In the genomic region with DNA sequence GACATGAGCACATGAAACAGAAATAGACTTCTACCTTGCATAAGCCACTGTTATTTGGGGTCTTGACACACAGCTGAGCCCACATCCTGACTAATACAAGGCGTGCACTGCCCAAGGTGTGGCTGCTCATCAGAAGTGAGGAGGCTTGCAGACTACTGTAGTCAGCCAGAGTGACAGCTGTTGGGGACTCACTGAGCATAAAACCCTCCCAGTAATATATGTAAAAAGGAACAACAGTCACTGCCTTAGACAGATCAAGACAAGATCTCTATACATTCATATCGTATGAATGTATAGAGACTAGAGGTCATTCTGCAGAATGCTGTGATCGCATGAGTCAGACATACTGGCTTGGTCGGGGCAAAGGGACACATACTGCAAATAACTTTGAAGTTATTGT, we compare ENCODE assay signal across 18 cellular contexts. TPM values are rescaled to one million over a fixed set of nuclear protein-coding genes. Genes with fewer than 3 reads are reported as not detected.
DNase-seq lines count a peak whose midpoint lies in the region; ATAC-seq, FAIRE-seq and TF ChIP-seq lines count a peak whose summit lies in the region.
"Had no signal": no experiment of that assay in that cellular context is flagged by ENCODE, and none has a peak within 500 bp of the region (broad histone marks: within the 10 kb centered on the region; RNA-seq: fewer than 3 reads in every experiment).

No MANE protein-coding gene starts in this region.

- H3K27ac ChIP-seq in endothelial cell of umbilical vein (ENCODE audit: insufficient read depth, low read depth, low read length): peak overlapping the region; percentile 36
- H3K27ac ChIP-seq: neutrophil, right atrium auricular region had no signal

- H3K4me1 ChIP-seq in endothelial cell of umbilical vein (ENCODE audit: control insufficient read depth, extremely low read depth, insufficient read depth, low read length): peaks cover 20% of the 10 kb centered on the region

- H3K9me3 Mint-ChIP-seq in activated naive CD8-positive, alpha-beta T cell treated with anti-CD3 and anti-CD28 coated beads, Interleukin-2, amount 50 U/mL, for 24 hours: no peaks in the 10 kb centered on the region
- no peaks in the 10 kb centered on the region for H3K9me3 Mint-ChIP-seq in activated naive CD8-positive, alpha-beta T cell treated with anti-CD3 and anti-CD28 coated beads for 36 hours
- H3K9me3 Mint-ChIP-seq: CD8-positive, alpha-beta T cell had no signal

- H3K79me2 ChIP-seq in endothelial cell of umbilical vein (ENCODE audit: control insufficient read depth, insufficient read depth, low read length): no peaks in the 10 kb centered on the region

- no peak overlapping the region for H3K4me3 ChIP-seq in endothelial cell of umbilical vein (replicated peaks in 1 of 3; ENCODE audit: insufficient read depth in 1 of 3, low read depth in 1 of 3, low read length in 3 of 3)
- H3K4me3 ChIP-seq: right atrium auricular region had no signal

- H3K9me1 ChIP-seq in endothelial cell of umbilical vein (replicated peaks; ENCODE audit: control insufficient read depth, extremely low read depth, insufficient read depth, low read length): no peaks in the 10 kb centered on the region

- no TSS peak for BruUV-seq in endothelial cell of umbilical vein (replicated peaks; lab: Mats Ljungman, UMichigan)

- no peaks in the 10 kb centered on the region for H3K27me3 ChIP-seq in endothelial cell of umbilical vein (ENCODE audit: control insufficient read depth in 2 of 2, insufficient read depth in 2 of 2, low read length in 2 of 2)

- dilution Hi-C loops in endothelial cell of umbilical vein (cut with MboI; ENCODE audit: extremely low pct_ligation_motif_present, low sequenced_read_pairs): no loop called here

- no peak for TF ChIP-seq POLR2A in endothelial cell of umbilical vein (IDR thresholded peaks at IDR 0.05; ENCODE audit: low read depth, low read length)

- no peaks in the 10 kb centered on the region for H3K36me3 ChIP-seq in endothelial cell of umbilical vein (ENCODE audit: control insufficient read depth in 2 of 2, extremely low read depth in 1 of 2, insufficient read depth in 2 of 2, low read length in 2 of 2)
- H3K36me3 ChIP-seq: neutrophil, right atrium auricular region had no signal

- CTCF ChIA-PET in endothelial cell of umbilical vein (lab: Charles Lee): interaction anchor here (1.3 kb wide), 1 partner anchor 328 kb away, joined by 4 read pairs; no protein-coding TSS in a partner anchor

- FAIRE-seq in endothelial cell of umbilical vein (lab: Jason Lieb, UNC): peak; percentile 40
- FAIRE-seq: frontal cortex, RCC 7860, urothelium cell line had no signal

- H3K4me2 ChIP-seq in endothelial cell of umbilical vein (ENCODE audit: insufficient read depth, low read length): peak overlapping the region; percentile 18

- H3K9me3 ChIP-seq in endothelial cell of umbilical vein (replicated peaks; ENCODE audit: control insufficient read depth, insufficient read depth, low read length): no peaks in the 10 kb centered on the region
- H3K9me3 ChIP-seq: neutrophil, right atrium auricular region had no signal

- H3K9ac ChIP-seq in endothelial cell of umbilical vein (replicated peaks; ENCODE audit: extremely low read depth, insufficient read depth, low read length): no peak overlapping the region

- TF ChIP-seq CTCF in endothelial cell of umbilical vein (IDR thresholded peaks at IDR 0.05; ENCODE audit: extremely low read depth in 1 of 2, insufficient read depth in 1 of 2, low read depth in 1 of 2, low read length in 2 of 2): no peak

- peak; percentile 17 for ATAC-seq in activated naive CD8-positive, alpha-beta T cell treated with anti-CD3 and anti-CD28 coated beads, Interleukin-2, amount 50 U/mL, for 24 hours
- ATAC-seq in stimulated activated naive CD8-positive, alpha-beta T cell treated with anti-CD3 and anti-CD28 coated beads, Interleukin-15, Interleukin-2, amounts not matched to agents 100 U/mL and 50 U/mL, for 24 hours: peak; percentile 12
- ATAC-seq in HG02759 (IDR thresholded peaks at IDR 0.05; ENCODE audit: unreplicated experiment): no peak
- ATAC-seq: CD8-positive, alpha-beta T cell had no signal

- POLR2A ChIA-PET in endothelial cell of umbilical vein (lab: Charles Lee): no interaction called here

- H3K4me1 Mint-ChIP-seq in activated naive CD8-positive, alpha-beta T cell treated with anti-CD3 and anti-CD28 coated beads, Interleukin-2, amount 50 U/mL, for 24 hours: peaks cover 6% of the 10 kb centered on the region
- peaks cover 3% of the 10 kb centered on the region for H3K4me1 Mint-ChIP-seq in activated naive CD8-positive, alpha-beta T cell treated with anti-CD3 and anti-CD28 coated beads for 36 hours

- H4K20me1 ChIP-seq in endothelial cell of umbilical vein (replicated peaks; ENCODE audit: control insufficient read depth, extremely low read depth, insufficient read depth, low read length): no peaks in the 10 kb centered on the region

- H3K27me3 Mint-ChIP-seq in activated naive CD8-positive, alpha-beta T cell treated with anti-CD3 and anti-CD28 coated beads, Interleukin-2, amount 50 U/mL, for 24 hours: peaks cover 37% of the 10 kb centered on the region
- H3K27me3 Mint-ChIP-seq in activated naive CD8-positive, alpha-beta T cell treated with anti-CD3 and anti-CD28 coated beads for 36 hours: peaks cover 36% of the 10 kb centered on the region

- H2AFZ ChIP-seq in endothelial cell of umbilical vein (ENCODE audit: low read depth, low read length): no peak overlapping the region

- H3K4me3 Mint-ChIP-seq in activated naive CD8-positive, alpha-beta T cell treated with anti-CD3 and anti-CD28 coated beads, Interleukin-2, amount 50 U/mL, for 24 hours: no peak overlapping the region
- no peak overlapping the region for H3K4me3 Mint-ChIP-seq in activated naive CD8-positive, alpha-beta T cell treated with anti-CD3 and anti-CD28 coated beads for 36 hours
- H3K4me3 Mint-ChIP-seq: CD8-positive, alpha-beta T cell had no signal

- no peaks in the 10 kb centered on the region for H3K36me3 Mint-ChIP-seq in activated naive CD8-positive, alpha-beta T cell treated with anti-CD3 and anti-CD28 coated beads, Interleukin-2, amount 50 U/mL, for 24 hours (ENCODE audit: low read depth)
- no peaks in the 10 kb centered on the region for H3K36me3 Mint-ChIP-seq in activated naive CD8-positive, alpha-beta T cell treated with anti-CD3 and anti-CD28 coated beads for 36 hours
- H3K36me3 Mint-ChIP-seq: CD8-positive, alpha-beta T cell had no signal

- intact Hi-C loops in endothelial cell of umbilical vein (cut with micrococcal nuclease): no loop called here

- H3K27ac Mint-ChIP-seq in activated naive CD8-positive, alpha-beta T cell treated with anti-CD3 and anti-CD28 coated beads, Interleukin-2, amount 50 U/mL, for 24 hours: no peak overlapping the region
- H3K27ac Mint-ChIP-seq in activated naive CD8-positive, alpha-beta T cell treated with anti-CD3 and anti-CD28 coated beads for 36 hours: no peak overlapping the region
- H3K27ac Mint-ChIP-seq: CD8-positive, alpha-beta T cell had no signal

- DNase-seq in activated naive CD8-positive, alpha-beta T cell treated with anti-CD3 and anti-CD28 coated beads, Interleukin-2, amount 50 U/mL, for 24 hours: no peak
- no peak for DNase-seq in activated naive CD8-positive, alpha-beta T cell treated with anti-CD3 and anti-CD28 coated beads for 36 hours
- DNase-seq in NK-92 (lab: John Stamatoyannopoulos, UW; ENCODE audit: unreplicated experiment) (peak; percentile 6), endothelial cell of umbilical vein (ENCODE audit: low read depth, low spot score) (peak; percentile 22), HUDEP-2 (lab: John Stamatoyannopoulos, UW; ENCODE audit: unreplicated experiment in 76 of 76) (no peak), CD1c-positive myeloid dendritic cell (ENCODE audit: extremely low spot score) (no peak)
- DNase-seq in stimulated activated naive CD8-positive, alpha-beta T cell treated with anti-CD3 and anti-CD28 coated beads, Interleukin-15, Interleukin-2, amounts not matched to agents 100 U/mL and 50 U/mL, for 24 hours: no peak
- DNase-seq: CD8-positive, alpha-beta T cell; NCI-H1105 treated with DMSO at 0.1 percent for 48 hours; NCI-H2171; NCI-H774 had no signal

TF ChIP-seq in endothelial cell of umbilical vein, 7 proteins besides CTCF, POLR2A, EP300 and RAD21:
- TF ChIP-seq JUN (IDR thresholded peaks at IDR 0.05; ENCODE audit: borderline replicate concordance, insufficient read depth, insufficient read length, low read depth) (peak; percentile 56), GATA2 (IDR thresholded peaks at IDR 0.05; ENCODE audit: insufficient read depth, insufficient read length, low read depth, low read length) (no peak)

RNA-seq across cellular contexts. Expression of gene C1QTNF9B, which starts 4.1 kb away (rescaled TPM):
- not detected for total RNA-seq in activated naive CD8-positive, alpha-beta T cell treated with anti-CD3 and anti-CD28 coated beads for 36 hours
- total RNA-seq in endothelial cell of umbilical vein: not detected in 2 replicates
- 0.06 TPM in 1 of 2 replicates, not detected in the other for polyA plus RNA-seq in endothelial cell of umbilical vein
- polyA plus RNA-seq in endothelial cell of umbilical vein (2011; cell fraction: cytosol; rRNA removed): not detected in 2 replicates
- polyA plus RNA-seq in endothelial cell of umbilical vein (2011; cell fraction: nucleus; rRNA removed): not detected in 2 replicates
- polyA plus RNA-seq in endothelial cell of umbilical vein (2012): 0.11 and 0.20 TPM in 2 replicates
- not detected in 2 replicates for polyA minus RNA-seq in endothelial cell of umbilical vein
- not detected for polyA minus RNA-seq in endothelial cell of umbilical vein (2011; cell fraction: cytosol; rRNA and poly(A)+ RNA removed)
- polyA minus RNA-seq in endothelial cell of umbilical vein (2011; cell fraction: nucleus; rRNA and poly(A)+ RNA removed): not detected in 2 replicates
- total RNA-seq: CD8-positive, alpha-beta T cell; cerebellum had no signal

RNA-seq across cellular contexts. Expression of gene MIPEP, which starts 12.2 kb away (rescaled TPM):
- 10 to 100 TPM; 21.3 to 24.0 TPM for total RNA-seq in activated naive CD8-positive, alpha-beta T cell treated with anti-CD3 and anti-CD28 coated beads for 36 hours
- total RNA-seq in endothelial cell of umbilical vein: 16.2 and 19.2 TPM in 2 replicates
- polyA plus RNA-seq in endothelial cell of umbilical vein: 9.9 and 12.4 TPM in 2 replicates
- polyA plus RNA-seq in endothelial cell of umbilical vein (2011; cell fraction: cytosol; rRNA removed): 10.1 and 15.6 TPM in 2 replicates
- 15.1 and 18.4 TPM in 2 replicates for polyA plus RNA-seq in endothelial cell of umbilical vein (2011; cell fraction: nucleus; rRNA removed)
- 25.0 and 32.5 TPM in 2 replicates for polyA plus RNA-seq in endothelial cell of umbilical vein (2012)
- polyA minus RNA-seq in endothelial cell of umbilical vein: 11.5 and 25.0 TPM in 2 replicates
- polyA minus RNA-seq in endothelial cell of umbilical vein (2011; cell fraction: cytosol; rRNA and poly(A)+ RNA removed): 7.8 TPM
- polyA minus RNA-seq in endothelial cell of umbilical vein (2011; cell fraction: nucleus; rRNA and poly(A)+ RNA removed): 9.9 and 10.3 TPM in 2 replicates

Comparison
In these comparisons a context has a peak if more than half of its experiments do, and no peak if none do; other contexts are left out.
1. DNase-seq: peak in NK-92 (single experiment) and endothelial cell of umbilical vein (single experiment); none in activated naive CD8-positive, alpha-beta T cell treated with anti-CD3 and anti-CD28 coated beads, Interleukin-2, amount 50 U/mL, for 24 hours (single experiment), activated naive CD8-positive, alpha-beta T cell treated with anti-CD3 and anti-CD28 coated beads for 36 hours (single experiment), stimulated activated naive CD8-positive, alpha-beta T cell treated with anti-CD3 and anti-CD28 coated beads, Interleukin-15, Interleukin-2, amounts not matched to agents 100 U/mL and 50 U/mL, for 24 hours (single experiment), HUDEP-2 (0 of 76) and CD1c-positive myeloid dendritic cell (single experiment).